Comparison of ENCODE assay signal across 7 cellular contexts in genomic region chr3:15637131-15637951, GRCh38.
A peak's percentile ranks its signal among the peaks of the same experiment; 100 is the strongest.
DNase-seq lines count a peak whose midpoint lies in the region; ATAC-seq and TF ChIP-seq lines count a peak whose summit lies in the region.

No MANE protein-coding gene starts in this region.

- H3K27ac ChIP-seq in parathyroid adenoma = peak overlapping the region; percentile 27

- peaks cover 14% of the 10 kb centered on the region for H3K36me3 Mint-ChIP-seq in activated naive CD8-positive, alpha-beta T cell

- no peaks in the 10 kb centered on the region for H3K9me3 ChIP-seq in parathyroid adenoma (ENCODE audit: control insufficient read depth, low read length)

- H3K4me1 Mint-ChIP-seq in activated naive CD8-positive, alpha-beta T cell (ENCODE audit: low read depth) = peaks cover 27% of the 10 kb centered on the region

- no peak overlapping the region for H3K9ac ChIP-seq in parathyroid adenoma

- H3K4me1 ChIP-seq in parathyroid adenoma = peaks cover 31% of the 10 kb centered on the region

- DNase-seq in AML-193 (lab: John Stamatoyannopoulos, UW) = no peak

- H3K79me2 ChIP-seq in parathyroid adenoma = no peaks in the 10 kb centered on the region

- no peak for TF ChIP-seq CTCF in parathyroid adenoma (IDR thresholded peaks at IDR 0.05)

- H3K27me3 ChIP-seq in parathyroid adenoma (ENCODE audit: control insufficient read depth, insufficient read depth, low read length) = no peaks in the 10 kb centered on the region

- no peak overlapping the region for H3K4me3 ChIP-seq in parathyroid adenoma (ENCODE audit: low read depth, low read length)

- H3K27ac Mint-ChIP-seq in activated naive CD8-positive, alpha-beta T cell = peak overlapping the region; percentile 13

- ATAC-seq in GM18511 (IDR thresholded peaks at IDR 0.05; ENCODE audit: unreplicated experiment) (peak; percentile 38), HG03103 (IDR thresholded peaks at IDR 0.05; ENCODE audit: low read depth, unreplicated experiment) (peak; percentile 37), GM18858 (IDR thresholded peaks at IDR 0.05; ENCODE audit: unreplicated experiment) (no peak), HG03108 (IDR thresholded peaks at IDR 0.05; ENCODE audit: unreplicated experiment) (no peak)

- no peak overlapping the region for H3K4me3 Mint-ChIP-seq in activated naive CD8-positive, alpha-beta T cell

- no peaks in the 10 kb centered on the region for H3K36me3 ChIP-seq in parathyroid adenoma (ENCODE audit: control insufficient read depth, insufficient read depth, low read length)

- no peaks in the 10 kb centered on the region for H3K27me3 Mint-ChIP-seq in activated naive CD8-positive, alpha-beta T cell

- no peak overlapping the region for H2AFZ ChIP-seq in parathyroid adenoma

- no peaks in the 10 kb centered on the region for H3K9me3 Mint-ChIP-seq in activated naive CD8-positive, alpha-beta T cell (ENCODE audit: low read depth)

- no peak overlapping the region for H3K4me2 ChIP-seq in parathyroid adenoma (ENCODE audit: low read length)

Comparison
In these comparisons a context has a peak if more than half of its experiments do, and no peak if none do; other contexts are left out.
1. ATAC-seq: peak in GM18511 (single experiment) and HG03103 (single experiment); none in GM18858 (single experiment) and HG03108 (single experiment).